In genomic region chr18:8847066-8847755, GRCh38 we compare ENCODE assay signal across 1 cellular context.
TF ChIP-seq lines count a peak whose summit lies in the region.

No MANE protein-coding gene starts in this region.

TF ChIP-seq in SK-N-SH, 30 proteins besides CTCF, POLR2A, EP300 and RAD21 (continued from another document):
- no peak for TF ChIP-seq PBX3 (IDR thresholded peaks at IDR 0.05)
- TF ChIP-seq TEAD4 (IDR thresholded peaks at IDR 0.05; ENCODE audit: borderline replicate concordance, insufficient read depth), result no peak
- TF ChIP-seq NFIC (IDR thresholded peaks at IDR 0.05; ENCODE audit: borderline replicate concordance), result no peak
- TF ChIP-seq TAF1 (IDR thresholded peaks at IDR 0.05; ENCODE audit: borderline replicate concordance, low read depth, low read length), result no peak
- no peak for TF ChIP-seq RFX5 (IDR thresholded peaks at IDR 0.05; ENCODE audit: low read length)
- TF ChIP-seq USF1 (IDR thresholded peaks at IDR 0.05; ENCODE audit: borderline replicate concordance, low read depth), result no peak
- no peak for TF ChIP-seq ELF1 (IDR thresholded peaks at IDR 0.05)
- TF ChIP-seq GATA2 (CRISPR knock-in tag; IDR thresholded peaks at IDR 0.05), result no peak
- TF ChIP-seq POLR2AphosphoS5 (IDR thresholded peaks at IDR 0.05; ENCODE audit: low read depth, low read length), result no peak
- TF ChIP-seq, protein P1, sequence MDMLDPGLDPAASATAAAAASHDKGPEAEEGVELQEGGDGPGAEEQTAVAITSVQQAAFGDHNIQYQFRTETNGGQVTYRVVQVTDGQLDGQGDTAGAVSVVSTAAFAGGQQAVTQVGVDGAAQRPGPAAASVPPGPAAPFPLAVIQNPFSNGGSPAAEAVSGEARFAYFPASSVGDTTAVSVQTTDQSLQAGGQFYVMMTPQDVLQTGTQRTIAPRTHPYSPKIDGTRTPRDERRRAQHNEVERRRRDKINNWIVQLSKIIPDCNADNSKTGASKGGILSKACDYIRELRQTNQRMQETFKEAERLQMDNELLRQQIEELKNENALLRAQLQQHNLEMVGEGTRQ (IDR thresholded peaks at IDR 0.05; ENCODE audit: borderline replicate concordance, low read depth, low read length), result no peak
TF ChIP-seq in SK-N-SH: peak in this region for 0.
